ENCODE assay signal across 9 cellular contexts in genomic region chr11:2400761-2401435, GRCh38. TPM values are rescaled to one million over a fixed set of nuclear protein-coding genes. Genes with fewer than 3 reads are reported as not detected.
DNase-seq lines count a peak whose midpoint lies in the region; ATAC-seq, FAIRE-seq and TF ChIP-seq lines count a peak whose summit lies in the region.
"Had no signal": no experiment of that assay in that cellular context is flagged by ENCODE, and none has a peak within 500 bp of the region (broad histone marks: within the 10 kb centered on the region; RNA-seq: fewer than 3 reads in every experiment).

No MANE protein-coding gene starts in this region.

- in situ Hi-C loops in GM12878 (cut with MboI) (no loop called here), HepG2 (cut with HindIII; ENCODE audit: extremely low pct_ligation_motif_present, low pct_unique_long_range_greater_than_20kb) (no loop called here)

- TF ChIP-seq POLR2A in GM12878 (IDR thresholded peaks at IDR 0.05; ENCODE audit: low read depth, low read length) (no peak), HepG2 (IDR thresholded peaks at IDR 0.05; ENCODE audit: insufficient read depth in 1 of 2, low read depth in 2 of 2, low read length in 2 of 2) (no peak)

- H4K20me1 ChIP-seq in GM12878 (ENCODE audit: control insufficient read depth, insufficient read depth): no peaks in the 10 kb centered on the region
- no peaks in the 10 kb centered on the region for H4K20me1 ChIP-seq in HepG2 (ENCODE audit: insufficient read depth, low read length)

- no peak for DNase-seq in CD8-positive, alpha-beta T cell
- no peak for DNase-seq in GM12878 (ENCODE audit: low read depth, low spot score)
- DNase-seq in HepG2 (ENCODE audit: low spot score): no peak
- DNase-seq in D721Med (ENCODE audit: insufficient read length, low spot score): no peak

- H3K4me2 ChIP-seq in GM12878 (ENCODE audit: control insufficient read depth, insufficient read depth): peak overlapping the region; percentile 93
- peak overlapping the region; percentile 88 for H3K4me2 ChIP-seq in HepG2 (ENCODE audit: low read depth, low read length)

- H3K9ac ChIP-seq in GM12878 (ENCODE audit: control insufficient read depth, insufficient read depth, low read length) (peak overlapping the region; percentile 81), HepG2 (ENCODE audit: insufficient read depth, low read depth, low read length) (peak overlapping the region; percentile 99)

- peaks cover 37% of the 10 kb centered on the region for H3K36me3 Mint-ChIP-seq in CD8-positive, alpha-beta T cell

- peak; percentile 13 for FAIRE-seq in GM12878 (lab: Jason Lieb, UNC)
- no peak for FAIRE-seq in HepG2 (lab: Jason Lieb, UNC)
- no peak for FAIRE-seq in D721Med (lab: Jason Lieb, UNC)

- peak overlapping the region; percentile 94 for H3K27ac Mint-ChIP-seq in CD8-positive, alpha-beta T cell

- TF ChIP-seq EP300 in GM12878 (IDR thresholded peaks at IDR 0.05; ENCODE audit: borderline replicate concordance in 1 of 2, control insufficient read depth in 1 of 2, low read depth in 2 of 2, low read length in 2 of 2) (no peak), HepG2 (IDR thresholded peaks at IDR 0.05; ENCODE audit: low read depth in 2 of 2, low read length in 2 of 2) (no peak), HepG2 (CRISPR knock-in tag; IDR thresholded peaks at IDR 0.05; ENCODE audit: borderline replicate concordance) (no peak)

- ATAC-seq in CD8-positive, alpha-beta T cell: no peak
- peak; percentile 1 for ATAC-seq in HG03095 (IDR thresholded peaks at IDR 0.05; ENCODE audit: unreplicated experiment)
- peak; percentile 1 for ATAC-seq in GM12878
- ATAC-seq in HepG2: peak; percentile 4
- no peak for ATAC-seq in HG03442 (IDR thresholded peaks at IDR 0.05; ENCODE audit: unreplicated experiment)
- no peak for ATAC-seq in GM21717 (IDR thresholded peaks at IDR 0.05; ENCODE audit: unreplicated experiment)

- no peaks in the 10 kb centered on the region for H3K9me3 Mint-ChIP-seq in CD8-positive, alpha-beta T cell

- SMC1A ChIA-PET in GM12878 (lab: Charles Lee; ENCODE audit: uncharacterized antibody, unreplicated experiment): interaction anchor here (0.6 to 3.4 kb wide), 5 partner anchors 14 to 96 kb away, joined by 3 to 16 read pairs (median 6); no protein-coding TSS in a partner anchor

- peak overlapping the region; percentile 92 for H3K4me3 Mint-ChIP-seq in CD8-positive, alpha-beta T cell

- peak overlapping the region; percentile 87 for H3K27ac ChIP-seq in CD8-positive, alpha-beta T cell (ENCODE audit: low read depth, low read length)
- H3K27ac ChIP-seq in GM12878 (ENCODE audit: control insufficient read depth, insufficient read depth): peak overlapping the region; percentile 28
- peak overlapping the region; percentile 78 for H3K27ac ChIP-seq in HepG2 (ENCODE audit: extremely low read length, insufficient read depth, low read length)
- H3K27ac ChIP-seq in urinary bladder (ENCODE audit: low read depth): peak overlapping the region; percentile 64

- peaks cover 24% of the 10 kb centered on the region for H3K4me1 ChIP-seq in CD8-positive, alpha-beta T cell (ENCODE audit: insufficient read depth, low read length)
- peaks cover 10% of the 10 kb centered on the region for H3K4me1 ChIP-seq in GM12878 (ENCODE audit: control insufficient read depth, insufficient read depth, low read length)
- peaks cover 24% of the 10 kb centered on the region for H3K4me1 ChIP-seq in HepG2 (ENCODE audit: insufficient read depth, low read length)
- H3K4me1 ChIP-seq in urinary bladder (ENCODE audit: insufficient read depth): peaks cover 4% of the 10 kb centered on the region

- TSS peak; percentile 79 for BruUV-seq in GM12878 (replicated peaks; lab: Mats Ljungman, UMichigan)
- TSS peak; percentile 83 for BruUV-seq in HepG2 (replicated peaks; lab: Mats Ljungman, UMichigan)

- H3K4me3 ChIP-seq in CD8-positive, alpha-beta T cell (ENCODE audit: low read depth, low read length): peak overlapping the region; percentile 94
- H3K4me3 ChIP-seq in GM12878: peak overlapping the region; percentile 92
- H3K4me3 ChIP-seq in HepG2 (replicated peaks in 1 of 3; ENCODE audit: insufficient read depth in 1 of 3, low read depth in 2 of 3, low read length in 3 of 3): peak overlapping the region; percentile 80 to 99 (median 96)
- H3K4me3 ChIP-seq in urinary bladder (ENCODE audit: low read depth, low read length): peak overlapping the region; percentile 72

- H3K27me3 ChIP-seq in CD8-positive, alpha-beta T cell (ENCODE audit: insufficient read depth, low read length): no peaks in the 10 kb centered on the region
- H3K27me3 ChIP-seq in GM12878 (replicated peaks in 1 of 2; ENCODE audit: control insufficient read depth in 2 of 2, insufficient read depth in 2 of 2, low read length in 1 of 2) (no peaks in the 10 kb centered on the region), HepG2 (ENCODE audit: control insufficient read depth in 1 of 2, insufficient read depth in 2 of 2, low read length in 2 of 2) (no peaks in the 10 kb centered on the region; a peak in 2 of 5 replicates)

- intact Hi-C loops in CD8-positive, alpha-beta T cell (cut with DNase I, micrococcal nuclease): loop anchor here (1.0 to 5.0 kb wide), 11 partner anchors 18 to 976 kb away; partner anchors contain the start of genes CARS1 (in 2 of the 2), CD81 (in 1 of the 2), CTSD (in 1 of the 2) and TRPM5 (in 1 of the 2)
- intact Hi-C loops in GM12878 (cut with micrococcal nuclease; ENCODE audit: unreplicated experiment): loop anchor here (5.0 kb wide), 1 partner anchor 549 kb away; the partner anchor contains the start of gene LSP1
- intact Hi-C loops in HepG2 (cut with micrococcal nuclease; ENCODE audit: unreplicated experiment): loop anchor here (1.0 to 5.0 kb wide), 2 partner anchors 18 to 189 kb away; no protein-coding TSS in a partner anchor

- H3K27me3 Mint-ChIP-seq in CD8-positive, alpha-beta T cell (ENCODE audit: low read depth): no peaks in the 10 kb centered on the region

- no peak for TF ChIP-seq RAD21 in GM12878 (IDR thresholded peaks at IDR 0.05; ENCODE audit: insufficient read depth, low read depth, low read length)
- no peak for TF ChIP-seq RAD21 in HepG2 (CRISPR knock-in tag; IDR thresholded peaks at IDR 0.05)

- peaks cover 19% of the 10 kb centered on the region for H3K4me1 Mint-ChIP-seq in CD8-positive, alpha-beta T cell (ENCODE audit: low read depth)

- H3K9me3 ChIP-seq in CD8-positive, alpha-beta T cell (ENCODE audit: low read length): no peaks in the 10 kb centered on the region
- no peaks in the 10 kb centered on the region for H3K9me3 ChIP-seq in GM12878 (replicated peaks; ENCODE audit: control insufficient read depth, insufficient read depth, low read length)
- H3K9me3 ChIP-seq in HepG2 (ENCODE audit: low read length): no peaks in the 10 kb centered on the region

- 1% methylated on average over 50 of the region's 55 CpGs for WGBS in GM12878 (ENCODE audit: insufficient coverage, insufficient replicate concordance, low lambda C conversion rate, missing lambda C conversion rate)
- 0% methylated on average over 4 of the region's 55 CpGs for WGBS in HepG2 (ENCODE audit: low lambda C conversion rate)
- under 1% methylated on average over 55 of the region's 55 CpGs for WGBS in urinary bladder

- H3K36me3 ChIP-seq in CD8-positive, alpha-beta T cell (ENCODE audit: insufficient read depth, low read length): peaks cover 19% of the 10 kb centered on the region
- H3K36me3 ChIP-seq in GM12878 (ENCODE audit: control insufficient read depth in 2 of 2, insufficient read depth in 2 of 2, low read length in 1 of 2): peaks cover 5 to 12% of the 10 kb centered on the region in 2 experiments; a peak in 3 of 4 replicates
- H3K36me3 ChIP-seq in HepG2 (replicated peaks in 1 of 2; ENCODE audit: control insufficient read depth in 1 of 2, insufficient read depth in 2 of 2, low read length in 2 of 2): peaks cover 6 to 7% of the 10 kb centered on the region in 2 experiments; a peak in 2 of 5 replicates
- H3K36me3 ChIP-seq in urinary bladder (ENCODE audit: insufficient read depth): peaks cover 2% of the 10 kb centered on the region

- CTCF ChIA-PET in CD8-positive, alpha-beta T cell (lab: Charles Lee): interaction anchor here (0.7 to 7.6 kb wide), 12 partner anchors 14 to 492 kb away, joined by 3 to 42 read pairs (median 4); partner anchors contain the start of genes CD81, KCNQ1 and TRPM5
- CTCF ChIA-PET in GM12878 (lab: Yijun Ruan, JAX) (interaction anchor here (0.6 to 5.1 kb wide), 9 partner anchors 14 to 518 kb away, joined by 3 to 37 read pairs (median 6); no protein-coding TSS in a partner anchor), HepG2 (lab: Yijun Ruan, JAX; ENCODE audit: low intra/inter-chr PET ratio, low total read pairs) (interaction anchor here (1.6 to 3.9 kb wide), 2 partner anchors 19 to 96 kb away, joined by 4 to 55 read pairs; no protein-coding TSS in a partner anchor)

- RAD21 ChIA-PET in GM12878 (lab: Charles Lee; ENCODE audit: unreplicated experiment): interaction anchor here (0.6 to 3.5 kb wide), 7 partner anchors 14 to 95 kb away, joined by 3 to 18 read pairs (median 6); partner anchors contain the start of gene CD81

- TF ChIP-seq CTCF in CD8-positive, alpha-beta T cell (IDR thresholded peaks at IDR 0.05): no peak
- TF ChIP-seq CTCF in GM12878 (IDR thresholded peaks at IDR 0.05 in 2 of 3, conservative IDR thresholded peaks at IDR 0.05 in 1 of 3; ENCODE audit: control insufficient read depth in 2 of 3, extremely low read depth in 1 of 3, insufficient read depth in 1 of 3, low read depth in 3 of 3, low read length in 3 of 3): no peak
- no peak for TF ChIP-seq CTCF in HepG2 (CRISPR knock-in tag; IDR thresholded peaks at IDR 0.05)
- TF ChIP-seq CTCF in D721Med (IDR thresholded peaks at IDR 0.05; ENCODE audit: insufficient read depth, missing control alignments): no peak

- POLR2A ChIA-PET in CD8-positive, alpha-beta T cell (lab: Charles Lee): interaction anchor here (0.5 to 3.4 kb wide), 14 partner anchors 13 to 529 kb away, joined by 3 to 24 read pairs (median 5); partner anchors contain the start of genes C11orf21, CD81, PHLDA2 and TSPAN32
- POLR2A ChIA-PET in GM12878 (lab: Charles Lee): interaction anchor here (0.6 to 3.4 kb wide), 10 partner anchors 14 to 1652 kb away, joined by 3 to 33 read pairs (median 5); partner anchors contain the start of gene CD81
- POLR2A ChIA-PET in HepG2 (lab: Yijun Ruan, JAX): interaction anchor here (0.6 to 3.4 kb wide), 15 partner anchors 10 to 707 kb away, joined by 3 to 49 read pairs (median 4); partner anchors contain the start of gene KCNQ1OT1

- H2AFZ ChIP-seq in GM12878 (ENCODE audit: control insufficient read depth, low read depth, low read length) (peak overlapping the region; percentile 59), HepG2 (ENCODE audit: low read length) (no peak overlapping the region)

- H3K79me2 ChIP-seq in GM12878 (ENCODE audit: control insufficient read depth, insufficient read depth, low read length) (peaks cover 24% of the 10 kb centered on the region), HepG2 (ENCODE audit: insufficient read depth, low read length) (peaks cover 14% of the 10 kb centered on the region)

RNA-seq across cellular contexts. Expression of gene TSSC4, which starts 0.3 kb away (rescaled TPM):
- 10 to 100 TPM; 48.8 to 49.5 TPM for total RNA-seq in CD8-positive, alpha-beta T cell
- 17.2 and 17.7 TPM in 2 replicates for total RNA-seq in GM12878 (2013; cell fraction: nucleolus; rRNA removed)
- total RNA-seq in GM12878 (2014; rRNA removed) (49.0 and 52.2 TPM in 2 replicates), GM12878 (2014; rRNA removed; fragmentation: Illumina TruSeq; extraction: Trizol) (15.9 and 19.0 TPM in 2 replicates), GM12878 (2021) (52.6 and 55.4 TPM in 2 replicates), HepG2 (2016; rRNA removed; fragmentation: Illumina TruSeq; extraction: Trizol) (51.5 and 58.6 TPM in 2 replicates), urinary bladder (16.6 TPM)
- polyA plus RNA-seq in GM12878 (2011; ENCODE audit: low read depth): 5.7 TPM
- polyA plus RNA-seq in GM12878 (2011; rRNA removed) (6.4 and 14.7 TPM in 2 replicates), GM12878 (2014; fragmentation: Illumina TruSeq; extraction: Trizol) (0.36 and 5.3 TPM in 2 replicates), GM12878 (2014; fragmentation: Nextera tagmentation; extraction: Ambion mirVana) (1 to 10 TPM in 1 of 2 experiments, under 1 TPM in 1; 0.69 to 5.3 TPM), GM12878 (2014; rRNA removed) (32.3 and 43.8 TPM in 2 replicates), GM12878 (2016; fragmentation: Nextera tagmentation; extraction: Ambion mirVana) (10 to 100 TPM; 62.8 to 70.1 TPM), HepG2 (2011; rRNA removed) (16.2 and 20.5 TPM in 2 replicates), urinary bladder (61.7 TPM)
- polyA plus RNA-seq in GM12878 (2011; cell fraction: cytosol; rRNA removed): 21.9 and 41.0 TPM in 2 replicates
- polyA plus RNA-seq in GM12878 (2011; cell fraction: nucleus; rRNA removed): 62.3 and 80.7 TPM in 2 replicates
- 21.8 and 26.7 TPM in 2 replicates for polyA plus RNA-seq in GM12878 (2012)
- polyA minus RNA-seq in GM12878 (2011; rRNA and poly(A)+ RNA removed): 11.3 and 24.7 TPM in 2 replicates
- polyA minus RNA-seq in GM12878 (2011; cell fraction: cytosol; rRNA and poly(A)+ RNA removed): 13.5 and 18.3 TPM in 2 replicates
- polyA minus RNA-seq in GM12878 (2011; cell fraction: nucleus; rRNA and poly(A)+ RNA removed): 20.7 and 40.5 TPM in 2 replicates
- 48.9 and 55.7 TPM in 2 replicates for total RNA-seq in HepG2 (2016; cell fraction: cytosol; rRNA removed; fragmentation: Illumina TruSeq; extraction: Trizol; ENCODE audit: low read depth)
- 51.6 and 61.0 TPM in 2 replicates for total RNA-seq in HepG2 (2016; cell fraction: insoluble cytoplasmic fraction; rRNA removed; fragmentation: Illumina TruSeq; extraction: Trizol)
- total RNA-seq in HepG2 (2016; cell fraction: membrane; rRNA removed; fragmentation: Illumina TruSeq; extraction: Trizol): 52.4 and 71.0 TPM in 2 replicates
- 29.5 and 34.5 TPM in 2 replicates for total RNA-seq in HepG2 (2016; cell fraction: nucleus; rRNA removed; fragmentation: Illumina TruSeq; extraction: Trizol)
- polyA plus RNA-seq in HepG2 (2011; cell fraction: cytosol; rRNA removed): 13.8 and 24.4 TPM in 2 replicates
- 33.5 and 35.1 TPM in 2 replicates for polyA plus RNA-seq in HepG2 (2011; cell fraction: nucleus; rRNA removed)
- 17.3 and 21.8 TPM in 2 replicates for polyA plus RNA-seq in HepG2 (2012)
- 29.9 and 32.8 TPM in 2 replicates for polyA plus RNA-seq in HepG2 (2016; cell fraction: cytosol; fragmentation: Illumina TruSeq; extraction: Trizol; ENCODE audit: low read depth)
- 34.6 and 35.0 TPM in 2 replicates for polyA plus RNA-seq in HepG2 (2016; cell fraction: insoluble cytoplasmic fraction; fragmentation: Illumina TruSeq; extraction: Trizol; ENCODE audit: low read depth)
- 34.0 and 36.0 TPM in 2 replicates for polyA plus RNA-seq in HepG2 (2016; cell fraction: membrane; fragmentation: Illumina TruSeq; extraction: Trizol; ENCODE audit: low read depth)
- 42.1 and 44.0 TPM in 2 replicates for polyA plus RNA-seq in HepG2 (2016; cell fraction: nucleus; fragmentation: Illumina TruSeq; extraction: Trizol; ENCODE audit: insufficient read depth, low read depth)
- 19.1 and 32.1 TPM in 2 replicates for polyA minus RNA-seq in HepG2 (2011; rRNA and poly(A)+ RNA removed; ENCODE audit: low replicate concordance)
- polyA minus RNA-seq in HepG2 (2011; cell fraction: cytosol; rRNA and poly(A)+ RNA removed): 12.8 and 15.7 TPM in 2 replicates
- polyA minus RNA-seq in HepG2 (2011; cell fraction: nucleus; rRNA and poly(A)+ RNA removed): 26.6 and 27.8 TPM in 2 replicates

RNA-seq across cellular contexts. Expression of gene CD81, which starts 23.8 kb away (rescaled TPM):
- 100 to 1,000 TPM; 165 to 166 TPM for total RNA-seq in CD8-positive, alpha-beta T cell
- 117 and 127 TPM in 2 replicates for total RNA-seq in GM12878 (2013; cell fraction: nucleolus; rRNA removed)
- total RNA-seq in GM12878 (2014; rRNA removed) (58.2 and 59.2 TPM in 2 replicates), GM12878 (2014; rRNA removed; fragmentation: Illumina TruSeq; extraction: Trizol) (48.9 and 55.3 TPM in 2 replicates), GM12878 (2021) (145 TPM in 2 replicates), HepG2 (2016; rRNA removed; fragmentation: Illumina TruSeq; extraction: Trizol) (not detected in 2 replicates), urinary bladder (251 TPM)
- polyA plus RNA-seq in GM12878 (2011; ENCODE audit: low read depth): 105 TPM
- polyA plus RNA-seq in GM12878 (2011; rRNA removed) (55.2 and 106 TPM in 2 replicates), GM12878 (2014; fragmentation: Illumina TruSeq; extraction: Trizol) (49.0 and 99.3 TPM in 2 replicates), GM12878 (2014; fragmentation: Nextera tagmentation; extraction: Ambion mirVana) (1 to 10 TPM; 2.0 to 7.8 TPM), GM12878 (2014; rRNA removed) (118 and 139 TPM in 2 replicates), GM12878 (2016; fragmentation: Nextera tagmentation; extraction: Ambion mirVana) (10 to 100 TPM; 18.1 to 24.1 TPM), HepG2 (2011; rRNA removed) (not detected in 2 replicates), urinary bladder (1,145 TPM)
- 215 and 249 TPM in 2 replicates for polyA plus RNA-seq in GM12878 (2011; cell fraction: cytosol; rRNA removed)
- 252 and 253 TPM in 2 replicates for polyA plus RNA-seq in GM12878 (2011; cell fraction: nucleus; rRNA removed)
- polyA plus RNA-seq in GM12878 (2012): 161 and 203 TPM in 2 replicates
- polyA minus RNA-seq in GM12878 (2011; rRNA and poly(A)+ RNA removed): 150 and 192 TPM in 2 replicates
- polyA minus RNA-seq in GM12878 (2011; cell fraction: cytosol; rRNA and poly(A)+ RNA removed): 81.7 and 85.6 TPM in 2 replicates
- 38.2 and 56.5 TPM in 2 replicates for polyA minus RNA-seq in GM12878 (2011; cell fraction: nucleus; rRNA and poly(A)+ RNA removed)
- total RNA-seq in HepG2 (2016; cell fraction: cytosol; rRNA removed; fragmentation: Illumina TruSeq; extraction: Trizol; ENCODE audit: low read depth): not detected in 2 replicates
- total RNA-seq in HepG2 (2016; cell fraction: insoluble cytoplasmic fraction; rRNA removed; fragmentation: Illumina TruSeq; extraction: Trizol): not detected in 2 replicates
- not detected in 2 replicates for total RNA-seq in HepG2 (2016; cell fraction: membrane; rRNA removed; fragmentation: Illumina TruSeq; extraction: Trizol)
- total RNA-seq in HepG2 (2016; cell fraction: nucleus; rRNA removed; fragmentation: Illumina TruSeq; extraction: Trizol): not detected in 2 replicates
- polyA plus RNA-seq in HepG2 (2011; cell fraction: cytosol; rRNA removed): 0.05 TPM in 2 replicates
- 0.26 TPM in 1 of 2 replicates, not detected in the other for polyA plus RNA-seq in HepG2 (2011; cell fraction: nucleus; rRNA removed)
- polyA plus RNA-seq in HepG2 (2012): not detected in 2 replicates
- polyA plus RNA-seq in HepG2 (2016; cell fraction: cytosol; fragmentation: Illumina TruSeq; extraction: Trizol; ENCODE audit: low read depth): not detected in 2 replicates
- not detected in 2 replicates for polyA plus RNA-seq in HepG2 (2016; cell fraction: insoluble cytoplasmic fraction; fragmentation: Illumina TruSeq; extraction: Trizol; ENCODE audit: low read depth)
- polyA plus RNA-seq in HepG2 (2016; cell fraction: membrane; fragmentation: Illumina TruSeq; extraction: Trizol; ENCODE audit: low read depth): not detected in 2 replicates
- polyA plus RNA-seq in HepG2 (2016; cell fraction: nucleus; fragmentation: Illumina TruSeq; extraction: Trizol; ENCODE audit: insufficient read depth, low read depth): not detected in 2 replicates
- polyA minus RNA-seq in HepG2 (2011; rRNA and poly(A)+ RNA removed; ENCODE audit: low replicate concordance): 0.72 and 103 TPM in 2 replicates
- 0.70 TPM in 1 of 2 replicates, not detected in the other for polyA minus RNA-seq in HepG2 (2011; cell fraction: cytosol; rRNA and poly(A)+ RNA removed)
- polyA minus RNA-seq in HepG2 (2011; cell fraction: nucleus; rRNA and poly(A)+ RNA removed): 0.52 TPM in 1 of 2 replicates, not detected in the other

RNA-seq across cellular contexts. Expression of gene TRPM5, which starts 43.4 kb away (rescaled TPM):
- under 1 TPM; 0.60 to 0.64 TPM for total RNA-seq in CD8-positive, alpha-beta T cell
- total RNA-seq in GM12878 (2013; cell fraction: nucleolus; rRNA removed): not detected in 2 replicates
- total RNA-seq in GM12878 (2014; rRNA removed) (not detected in 2 replicates), GM12878 (2014; rRNA removed; fragmentation: Illumina TruSeq; extraction: Trizol) (not detected in 2 replicates), GM12878 (2021) (not detected in 2 replicates), HepG2 (2016; rRNA removed; fragmentation: Illumina TruSeq; extraction: Trizol) (not detected in 2 replicates), urinary bladder (0.11 TPM)
- not detected for polyA plus RNA-seq in GM12878 (2011; ENCODE audit: low read depth)
- polyA plus RNA-seq in GM12878 (2011; rRNA removed) (not detected in 2 replicates), GM12878 (2014; fragmentation: Illumina TruSeq; extraction: Trizol) (not detected in 2 replicates), GM12878 (2014; fragmentation: Nextera tagmentation; extraction: Ambion mirVana) (not detected), GM12878 (2014; rRNA removed) (not detected in 2 replicates), GM12878 (2016; fragmentation: Nextera tagmentation; extraction: Ambion mirVana) (not detected), HepG2 (2011; rRNA removed) (0.05 and 0.12 TPM in 2 replicates), urinary bladder (0.05 TPM)
- not detected in 2 replicates for polyA plus RNA-seq in GM12878 (2011; cell fraction: cytosol; rRNA removed)
- polyA plus RNA-seq in GM12878 (2011; cell fraction: nucleus; rRNA removed): not detected in 2 replicates
- not detected in 2 replicates for polyA plus RNA-seq in GM12878 (2012)
- polyA minus RNA-seq in GM12878 (2011; rRNA and poly(A)+ RNA removed): not detected in 2 replicates
- polyA minus RNA-seq in GM12878 (2011; cell fraction: cytosol; rRNA and poly(A)+ RNA removed): not detected in 2 replicates
- not detected in 2 replicates for polyA minus RNA-seq in GM12878 (2011; cell fraction: nucleus; rRNA and poly(A)+ RNA removed)
- not detected in 2 replicates for total RNA-seq in HepG2 (2016; cell fraction: cytosol; rRNA removed; fragmentation: Illumina TruSeq; extraction: Trizol; ENCODE audit: low read depth)
- not detected in 2 replicates for total RNA-seq in HepG2 (2016; cell fraction: insoluble cytoplasmic fraction; rRNA removed; fragmentation: Illumina TruSeq; extraction: Trizol)
- total RNA-seq in HepG2 (2016; cell fraction: membrane; rRNA removed; fragmentation: Illumina TruSeq; extraction: Trizol): not detected in 2 replicates
- total RNA-seq in HepG2 (2016; cell fraction: nucleus; rRNA removed; fragmentation: Illumina TruSeq; extraction: Trizol): not detected in 2 replicates
- polyA plus RNA-seq in HepG2 (2011; cell fraction: cytosol; rRNA removed): 0.01 and 0.05 TPM in 2 replicates
- 0.69 and 1.1 TPM in 2 replicates for polyA plus RNA-seq in HepG2 (2011; cell fraction: nucleus; rRNA removed)
- 0.08 and 0.16 TPM in 2 replicates for polyA plus RNA-seq in HepG2 (2012)
- not detected in 2 replicates for polyA plus RNA-seq in HepG2 (2016; cell fraction: cytosol; fragmentation: Illumina TruSeq; extraction: Trizol; ENCODE audit: low read depth)
- not detected in 2 replicates for polyA plus RNA-seq in HepG2 (2016; cell fraction: insoluble cytoplasmic fraction; fragmentation: Illumina TruSeq; extraction: Trizol; ENCODE audit: low read depth)
- polyA plus RNA-seq in HepG2 (2016; cell fraction: membrane; fragmentation: Illumina TruSeq; extraction: Trizol; ENCODE audit: low read depth): not detected in 2 replicates
- not detected in 2 replicates for polyA plus RNA-seq in HepG2 (2016; cell fraction: nucleus; fragmentation: Illumina TruSeq; extraction: Trizol; ENCODE audit: insufficient read depth, low read depth)
- 0.05 and 0.06 TPM in 2 replicates for polyA minus RNA-seq in HepG2 (2011; rRNA and poly(A)+ RNA removed; ENCODE audit: low replicate concordance)
- polyA minus RNA-seq in HepG2 (2011; cell fraction: cytosol; rRNA and poly(A)+ RNA removed): not detected in 2 replicates
- polyA minus RNA-seq in HepG2 (2011; cell fraction: nucleus; rRNA and poly(A)+ RNA removed): 0.13 and 0.25 TPM in 2 replicates
- total RNA-seq: LHCN-M2 had no signal

RNA-seq across cellular contexts. Expression of gene KCNQ1, which starts 43.9 kb away (rescaled TPM):
- 10 to 100 TPM; 24.9 to 25.7 TPM for total RNA-seq in CD8-positive, alpha-beta T cell
- 0.71 and 0.81 TPM in 2 replicates for total RNA-seq in GM12878 (2013; cell fraction: nucleolus; rRNA removed)
- total RNA-seq in GM12878 (2014; rRNA removed) (not detected in 2 replicates), GM12878 (2014; rRNA removed; fragmentation: Illumina TruSeq; extraction: Trizol) (not detected in 2 replicates), GM12878 (2021) (0.15 and 0.16 TPM in 2 replicates), HepG2 (2016; rRNA removed; fragmentation: Illumina TruSeq; extraction: Trizol) (0.02 TPM in 1 of 2 replicates, not detected in the other), urinary bladder (6.3 TPM)
- not detected for polyA plus RNA-seq in GM12878 (2011; ENCODE audit: low read depth)
- polyA plus RNA-seq in GM12878 (2011; rRNA removed) (0.06 and 0.12 TPM in 2 replicates), GM12878 (2014; fragmentation: Illumina TruSeq; extraction: Trizol) (0.03 TPM in 1 of 2 replicates, not detected in the other), GM12878 (2014; fragmentation: Nextera tagmentation; extraction: Ambion mirVana) (not detected), GM12878 (2014; rRNA removed) (not detected in 2 replicates), GM12878 (2016; fragmentation: Nextera tagmentation; extraction: Ambion mirVana) (not detected), HepG2 (2011; rRNA removed) (0.08 and 0.13 TPM in 2 replicates), urinary bladder (9.1 TPM)
- polyA plus RNA-seq in GM12878 (2011; cell fraction: cytosol; rRNA removed): 0.10 and 0.18 TPM in 2 replicates
- polyA plus RNA-seq in GM12878 (2011; cell fraction: nucleus; rRNA removed): 0.03 and 0.15 TPM in 2 replicates
- polyA plus RNA-seq in GM12878 (2012): 0.19 and 0.25 TPM in 2 replicates
- polyA minus RNA-seq in GM12878 (2011; rRNA and poly(A)+ RNA removed): 0.15 and 0.41 TPM in 2 replicates
- polyA minus RNA-seq in GM12878 (2011; cell fraction: cytosol; rRNA and poly(A)+ RNA removed): not detected in 2 replicates
- polyA minus RNA-seq in GM12878 (2011; cell fraction: nucleus; rRNA and poly(A)+ RNA removed): not detected in 2 replicates
- not detected in 2 replicates for total RNA-seq in HepG2 (2016; cell fraction: cytosol; rRNA removed; fragmentation: Illumina TruSeq; extraction: Trizol; ENCODE audit: low read depth)
- not detected in 2 replicates for total RNA-seq in HepG2 (2016; cell fraction: insoluble cytoplasmic fraction; rRNA removed; fragmentation: Illumina TruSeq; extraction: Trizol)
- total RNA-seq in HepG2 (2016; cell fraction: membrane; rRNA removed; fragmentation: Illumina TruSeq; extraction: Trizol): not detected in 2 replicates
- total RNA-seq in HepG2 (2016; cell fraction: nucleus; rRNA removed; fragmentation: Illumina TruSeq; extraction: Trizol): not detected in 2 replicates
- polyA plus RNA-seq in HepG2 (2011; cell fraction: cytosol; rRNA removed): 0.01 TPM in 1 of 2 replicates, not detected in the other
- 0.09 TPM in 1 of 2 replicates, not detected in the other for polyA plus RNA-seq in HepG2 (2011; cell fraction: nucleus; rRNA removed)
- polyA plus RNA-seq in HepG2 (2012): not detected in 2 replicates
- not detected in 2 replicates for polyA plus RNA-seq in HepG2 (2016; cell fraction: cytosol; fragmentation: Illumina TruSeq; extraction: Trizol; ENCODE audit: low read depth)
- not detected in 2 replicates for polyA plus RNA-seq in HepG2 (2016; cell fraction: insoluble cytoplasmic fraction; fragmentation: Illumina TruSeq; extraction: Trizol; ENCODE audit: low read depth)
- not detected in 2 replicates for polyA plus RNA-seq in HepG2 (2016; cell fraction: membrane; fragmentation: Illumina TruSeq; extraction: Trizol; ENCODE audit: low read depth)
- polyA plus RNA-seq in HepG2 (2016; cell fraction: nucleus; fragmentation: Illumina TruSeq; extraction: Trizol; ENCODE audit: insufficient read depth, low read depth): not detected in 2 replicates
- polyA minus RNA-seq in HepG2 (2011; rRNA and poly(A)+ RNA removed; ENCODE audit: low replicate concordance): 0.06 and 1.8 TPM in 2 replicates
- not detected in 2 replicates for polyA minus RNA-seq in HepG2 (2011; cell fraction: cytosol; rRNA and poly(A)+ RNA removed)
- polyA minus RNA-seq in HepG2 (2011; cell fraction: nucleus; rRNA and poly(A)+ RNA removed): 0.26 TPM in 1 of 2 replicates, not detected in the other
- total RNA-seq: LHCN-M2 had no signal

Comparison
In these comparisons a context has a peak if more than half of its experiments do, and no peak if none do; other contexts are left out.
1. ATAC-seq: peak in HG03095 (single experiment), GM12878 (single experiment) and HepG2 (single experiment); none in CD8-positive, alpha-beta T cell (single experiment), HG03442 (single experiment) and GM21717 (single experiment).
2. H3K27ac ChIP-seq: peak in every context shown above with its lines; median percentile 87 in CD8-positive, alpha-beta T cell; 78 in HepG2; 64 in urinary bladder; 28 in GM12878.
3. RNA of gene CD81, which starts 23.8 kb away (total RNA-seq): 251 TPM in urinary bladder (single experiment), 165 to 166 TPM in CD8-positive, alpha-beta T cell and 48.9 to 145 TPM in GM12878; not detected in HepG2; every median in the first group is over 10 times any median in the second.
4. Peak in every context shown above with its lines, with median percentiles within 50 percentile points of each other: H3K4me3 ChIP-seq.